Comparison of ENCODE assay signal across 1 cellular context in the genomic region with DNA sequence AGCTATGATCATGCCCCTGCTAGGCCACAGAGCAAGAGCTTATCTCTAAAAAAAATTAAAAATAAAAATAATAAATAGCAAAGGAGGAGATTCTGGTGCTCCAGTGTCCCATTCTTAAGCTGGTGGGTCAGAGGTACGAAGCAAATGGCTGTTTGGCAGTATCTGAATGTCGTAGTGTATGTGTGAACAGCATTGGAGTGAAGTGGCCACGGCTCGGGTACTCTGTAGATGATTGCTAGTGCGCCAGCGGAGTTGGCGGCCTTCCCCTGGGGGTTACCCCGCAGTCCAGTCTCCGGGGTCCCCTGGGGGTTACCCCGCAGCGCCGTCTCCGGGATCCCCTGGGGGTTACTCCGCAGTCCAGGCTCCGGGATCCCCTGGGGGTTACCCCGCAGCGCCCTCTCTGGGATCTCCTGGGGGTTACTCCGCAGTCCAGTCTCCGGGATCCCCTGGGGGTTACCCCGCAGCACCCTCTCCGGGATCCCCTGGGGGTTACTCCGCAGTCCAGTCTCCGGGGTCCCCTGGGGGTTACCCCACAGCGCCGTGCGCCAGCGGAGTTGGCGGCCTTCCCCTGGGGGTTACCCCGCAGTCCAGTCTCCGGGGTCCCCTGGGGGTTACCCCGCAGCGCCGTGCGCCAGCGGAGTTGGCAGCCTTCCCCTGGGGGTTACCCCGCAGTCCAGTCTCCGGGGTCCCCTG.
TF ChIP-seq lines count a peak whose summit lies in the region.

No MANE protein-coding gene starts in this region.

TF ChIP-seq in GM12878, 131 proteins besides CTCF, POLR2A, EP300 and RAD21:
- peak; percentile 23; the same call in 1 of the 2 replicates for TF ChIP-seq RUNX3 (IDR thresholded peaks at IDR 0.05; ENCODE audit: low read length)
- peak; percentile 57; the same call in 1 of the 2 replicates for TF ChIP-seq FOXM1 (IDR thresholded peaks at IDR 0.05; ENCODE audit: low read depth, low read length)
- TF ChIP-seq, protein P1, sequence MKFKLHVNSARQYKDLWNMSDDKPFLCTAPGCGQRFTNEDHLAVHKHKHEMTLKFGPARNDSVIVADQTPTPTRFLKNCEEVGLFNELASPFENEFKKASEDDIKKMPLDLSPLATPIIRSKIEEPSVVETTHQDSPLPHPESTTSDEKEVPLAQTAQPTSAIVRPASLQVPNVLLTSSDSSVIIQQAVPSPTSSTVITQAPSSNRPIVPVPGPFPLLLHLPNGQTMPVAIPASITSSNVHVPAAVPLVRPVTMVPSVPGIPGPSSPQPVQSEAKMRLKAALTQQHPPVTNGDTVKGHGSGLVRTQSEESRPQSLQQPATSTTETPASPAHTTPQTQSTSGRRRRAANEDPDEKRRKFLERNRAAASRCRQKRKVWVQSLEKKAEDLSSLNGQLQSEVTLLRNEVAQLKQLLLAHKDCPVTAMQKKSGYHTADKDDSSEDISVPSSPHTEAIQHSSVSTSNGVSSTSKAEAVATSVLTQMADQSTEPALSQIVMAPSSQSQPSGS (IDR thresholded peaks at IDR 0.05; ENCODE audit: low read length): peak; percentile 58
- TF ChIP-seq NFIC (IDR thresholded peaks at IDR 0.05; ENCODE audit: low read depth, low read length): peak; percentile 70; the same call in 1 of the 2 replicates
- TF ChIP-seq JUNB (IDR thresholded peaks at IDR 0.05): peak; percentile 7; the same call in 1 of the 2 replicates
- TF ChIP-seq, protein P2, sequence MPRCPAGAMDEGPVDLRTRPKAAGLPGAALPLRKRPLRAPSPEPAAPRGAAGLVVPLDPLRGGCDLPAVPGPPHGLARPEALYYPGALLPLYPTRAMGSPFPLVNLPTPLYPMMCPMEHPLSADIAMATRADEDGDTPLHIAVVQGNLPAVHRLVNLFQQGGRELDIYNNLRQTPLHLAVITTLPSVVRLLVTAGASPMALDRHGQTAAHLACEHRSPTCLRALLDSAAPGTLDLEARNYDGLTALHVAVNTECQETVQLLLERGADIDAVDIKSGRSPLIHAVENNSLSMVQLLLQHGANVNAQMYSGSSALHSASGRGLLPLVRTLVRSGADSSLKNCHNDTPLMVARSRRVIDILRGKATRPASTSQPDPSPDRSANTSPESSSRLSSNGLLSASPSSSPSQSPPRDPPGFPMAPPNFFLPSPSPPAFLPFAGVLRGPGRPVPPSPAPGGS (IDR thresholded peaks at IDR 0.05; ENCODE audit: borderline replicate concordance, insufficient read depth, low read depth, low read length, poor library complexity, severe bottlenecking): peak; percentile 19
- TF ChIP-seq CREM (IDR thresholded peaks at IDR 0.05; ENCODE audit: low read depth): peak; percentile 37; the same call in 1 of the 2 replicates
- TF ChIP-seq GABPA (IDR thresholded peaks at IDR 0.05; ENCODE audit: low read depth): peak; percentile 16; the same call in 1 of the 2 replicates
